ENCODE assay signal across 8 cellular contexts in the genomic region with DNA sequence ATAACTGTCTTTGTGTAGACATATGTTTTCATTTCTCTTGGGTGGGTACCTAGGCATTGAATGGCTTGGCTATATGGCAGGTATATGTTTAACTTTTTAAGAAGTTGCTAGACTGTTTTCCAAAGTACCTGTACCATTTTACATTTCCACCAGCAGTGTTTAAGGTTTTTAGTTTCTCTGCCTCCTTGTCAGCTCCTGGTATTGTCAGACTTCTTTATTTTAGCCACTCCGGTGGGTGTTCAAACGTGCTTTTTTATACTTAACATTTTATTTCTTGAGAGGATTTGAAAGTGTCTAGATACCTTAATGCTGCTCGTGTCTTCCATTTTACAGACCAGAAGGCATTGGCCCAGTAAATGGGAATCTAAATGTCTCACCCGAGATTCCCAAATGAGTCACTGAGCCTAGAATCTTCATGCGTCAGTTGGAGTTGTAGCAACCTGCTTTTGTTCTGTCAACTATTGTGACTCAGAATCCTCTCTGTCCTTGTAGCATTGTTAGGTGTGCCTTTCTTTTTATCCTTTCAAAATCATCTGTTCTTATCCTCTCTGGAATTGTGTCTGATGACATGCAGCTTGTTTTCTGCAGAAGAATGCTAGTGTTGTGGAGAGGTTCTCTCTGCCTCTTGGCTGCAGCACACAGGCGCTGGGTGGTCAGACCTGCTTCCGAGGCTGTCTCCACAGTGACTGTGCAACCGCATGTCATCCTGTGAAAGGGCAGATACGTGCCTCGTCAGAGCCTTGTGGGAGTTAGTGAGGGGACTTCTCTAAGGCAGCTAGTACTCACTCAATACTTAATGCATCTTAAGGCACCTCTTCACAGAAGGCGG.
DNase-seq lines count a peak whose midpoint lies in the region; ATAC-seq, FAIRE-seq and TF ChIP-seq lines count a peak whose summit lies in the region.

No MANE protein-coding gene starts in this region.

- CTCF ChIA-PET in Calu3 (lab: Charles Lee): interaction anchor here (0.7 kb wide), 1 partner anchor 363 kb away, joined by 4 read pairs; no protein-coding TSS in a partner anchor
- CTCF ChIA-PET in CD4-positive, alpha-beta memory T cell (lab: Charles Lee; ENCODE audit: partially characterized antibody): no interaction called here

- 24 to 32% methylated on average over 11 of the region's 11 CpGs for WGBS in lower leg skin, 2 donors

- BruUV-seq in Calu3 (replicated peaks; lab: Mats Ljungman, UMichigan): no TSS peak

- H3K4me3 ChIP-seq in fibroblast of the aortic adventitia (ENCODE audit: low read depth, low read length) (peak overlapping the region; percentile 32), lower leg skin (ENCODE audit: low read depth, poor library complexity, severe bottlenecking) (no peak overlapping the region)
- H3K4me3 ChIP-seq in CD4-positive, alpha-beta memory T cell (ENCODE audit: low read length in 2 of 2): no peak overlapping the region

- no peaks in the 10 kb centered on the region for H3K9me3 ChIP-seq in CD4-positive, alpha-beta memory T cell (ENCODE audit: control insufficient read depth in 1 of 2, low read length in 2 of 2)

- POLR2A ChIA-PET in CD4-positive, alpha-beta memory T cell (lab: Charles Lee; ENCODE audit: partially characterized antibody): no interaction called here

- TF ChIP-seq POLR2A in lower leg skin (IDR thresholded peaks at IDR 0.05): no peak

- no peaks in the 10 kb centered on the region for H3K4me1 ChIP-seq in CD4-positive, alpha-beta memory T cell (ENCODE audit: insufficient read depth, low read length)

- H3K36me3 ChIP-seq in CD4-positive, alpha-beta memory T cell (ENCODE audit: insufficient read depth, low read length): no peaks in the 10 kb centered on the region

- FAIRE-seq in RCC 7860 (lab: Jason Lieb, UNC): peak; percentile 91

- H3K36me3 Mint-ChIP-seq in Calu3 (ENCODE audit: insufficient read depth, unreplicated experiment): peaks cover 65% of the 10 kb centered on the region
- H3K36me3 Mint-ChIP-seq in CD4-positive, alpha-beta memory T cell: peaks cover 6 to 15% of the 10 kb centered on the region in 2 donors

- no peak overlapping the region for H3K4me3 Mint-ChIP-seq in Calu3 (ENCODE audit: low read depth, unreplicated experiment)
- H3K4me3 Mint-ChIP-seq in CD4-positive, alpha-beta memory T cell: no peak overlapping the region

- H3K27me3 ChIP-seq in CD4-positive, alpha-beta memory T cell (ENCODE audit: insufficient read depth, low read length): no peaks in the 10 kb centered on the region

- no peak for ATAC-seq in GM18498 (IDR thresholded peaks at IDR 0.05; ENCODE audit: unreplicated experiment)

- H3K27me3 Mint-ChIP-seq in Calu3 (ENCODE audit: unreplicated experiment): no peaks in the 10 kb centered on the region
- no peaks in the 10 kb centered on the region for H3K27me3 Mint-ChIP-seq in CD4-positive, alpha-beta memory T cell

- intact Hi-C loops in Calu3 (cut with micrococcal nuclease; ENCODE audit: unreplicated experiment): no loop called here
- intact Hi-C loops in CD4-positive, alpha-beta memory T cell (cut with micrococcal nuclease): no loop called here
- intact Hi-C loops in lower leg skin (cut with DNase I; ENCODE audit: low total_unique reads): no loop called here

- TF ChIP-seq CTCF in Calu3 (IDR thresholded peaks at IDR 0.05; ENCODE audit: unreplicated experiment): no peak
- TF ChIP-seq CTCF in fibroblast of the aortic adventitia (IDR thresholded peaks at IDR 0.05; ENCODE audit: insufficient read depth, low read length): no peak
- TF ChIP-seq CTCF in lower leg skin (IDR thresholded peaks at IDR 0.05): no peak

- no peak overlapping the region for H3K27ac ChIP-seq in CD4-positive, alpha-beta memory T cell (ENCODE audit: low read depth, low read length)

- H3K9me3 Mint-ChIP-seq in Calu3 (ENCODE audit: low read depth, unreplicated experiment): no peaks in the 10 kb centered on the region
- no peaks in the 10 kb centered on the region for H3K9me3 Mint-ChIP-seq in CD4-positive, alpha-beta memory T cell

- H3K27ac Mint-ChIP-seq in Calu3 (ENCODE audit: unreplicated experiment): peak overlapping the region; percentile 85
- no peak overlapping the region for H3K27ac Mint-ChIP-seq in CD4-positive, alpha-beta memory T cell

- H3K4me1 Mint-ChIP-seq in Calu3 (ENCODE audit: low read depth, unreplicated experiment): peaks cover 50% of the 10 kb centered on the region
- no peaks in the 10 kb centered on the region for H3K4me1 Mint-ChIP-seq in CD4-positive, alpha-beta memory T cell

- no peak for DNase-seq in Calu3
- DNase-seq in RCC 7860 (ENCODE audit: low spot score): peak; percentile 94
- DNase-seq in fibroblast of the aortic adventitia (ENCODE audit: low read depth): peak; percentile 96
- peak; percentile 80 for DNase-seq in pons (ENCODE audit: low spot score)
- no peak for DNase-seq in cortex of kidney (lab: John Stamatoyannopoulos, UW)
- no peak for DNase-seq in CD4-positive, alpha-beta memory T cell
- DNase-seq in lower leg skin (ENCODE audit: low spot score in 2 of 2): no peak

Comparison
In these comparisons a context has a peak if more than half of its experiments do, and no peak if none do; other contexts are left out.
1. DNase-seq: peak in RCC 7860 (single experiment), fibroblast of the aortic adventitia (single experiment) and pons (single experiment); none in Calu3 (single experiment), cortex of kidney (single experiment), CD4-positive, alpha-beta memory T cell (0 of 5) and lower leg skin (0 of 2).